Comparison of ENCODE assay signal across 14 cellular contexts in the genomic region with DNA sequence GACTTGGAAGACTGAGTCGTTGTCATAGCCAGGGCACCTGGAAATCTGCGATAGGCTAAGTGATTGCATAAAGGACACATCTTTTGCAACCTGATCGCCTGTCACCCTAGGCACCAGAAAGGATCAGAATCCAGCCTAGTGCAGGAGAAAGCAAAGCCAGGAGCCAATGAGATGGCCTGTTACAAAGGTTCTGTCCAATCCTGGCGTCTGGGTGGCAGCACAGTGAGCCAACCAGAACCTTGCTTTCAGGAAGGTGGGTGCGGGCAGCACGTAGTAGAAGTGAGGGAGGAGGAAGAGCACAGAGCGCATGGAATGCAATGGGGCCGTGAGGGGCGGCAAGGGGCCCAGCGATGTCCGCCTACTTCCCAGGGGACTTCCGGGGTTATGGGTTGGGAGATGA.
DNase-seq lines count a peak whose midpoint lies in the region; ATAC-seq lines count a peak whose summit lies in the region.
"Had no signal": no experiment of that assay in that cellular context is flagged by ENCODE, and none has a peak within 500 bp of the region (broad histone marks: within the 10 kb centered on the region; RNA-seq: fewer than 3 reads in every experiment).

No MANE protein-coding gene starts in this region.

- intact Hi-C loops in activated CD4-positive, alpha-beta memory T cell treated with anti-CD3 and anti-CD28 coated beads for 36 hours (cut with micrococcal nuclease) = loop anchor here (1.0 kb wide), 1 partner anchor 9 kb away; no protein-coding TSS in a partner anchor

- POLR2A ChIA-PET in activated CD4-positive, alpha-beta memory T cell treated with anti-CD3 and anti-CD28 coated beads for 36 hours (lab: Charles Lee) = interaction anchor here (2.1 kb wide), 1 partner anchor 8 kb away, joined by 4 read pairs; no protein-coding TSS in a partner anchor

- H3K4me3 Mint-ChIP-seq in activated T-cell treated with anti-CD3 and anti-CD28 coated beads, Interleukin-2, amount 50 U/mL, for 24 hours = peak overlapping the region; percentile 5
- peak overlapping the region; percentile 12 for H3K4me3 Mint-ChIP-seq in activated CD4-positive, alpha-beta memory T cell treated with anti-CD3 and anti-CD28 coated beads for 36 hours
- peak overlapping the region; percentile 77 for H3K4me3 Mint-ChIP-seq in natural killer cell treated with Interleukin-12 subunit alpha and Interleukin-12 subunit beta and Interleukin-15 and Interleukin-18, amount 100 ng/mL, for 72 hours

- CTCF ChIA-PET in activated CD4-positive, alpha-beta memory T cell treated with anti-CD3 and anti-CD28 coated beads for 36 hours (lab: Charles Lee) = interaction anchor here (0.9 kb wide), 1 partner anchor 63 kb away, joined by 3 read pairs; no protein-coding TSS in a partner anchor

- peaks cover 13% of the 10 kb centered on the region for H3K27me3 Mint-ChIP-seq in activated T-cell treated with anti-CD3 and anti-CD28 coated beads, Interleukin-2, amount 50 U/mL, for 24 hours
- peaks cover 14% of the 10 kb centered on the region for H3K27me3 Mint-ChIP-seq in activated CD4-positive, alpha-beta memory T cell treated with anti-CD3 and anti-CD28 coated beads for 36 hours
- H3K27me3 Mint-ChIP-seq in natural killer cell treated with Interleukin-12 subunit alpha and Interleukin-12 subunit beta and Interleukin-15 and Interleukin-18, amount 100 ng/mL, for 72 hours = peaks cover 0 to 16% of the 10 kb centered on the region in 2 donors

- ATAC-seq in HG03521 (IDR thresholded peaks at IDR 0.05; ENCODE audit: unreplicated experiment) = peak; percentile 57
- peak in 1 of 2 donors; percentile 85 for ATAC-seq in natural killer cell treated with Interleukin-12 subunit alpha and Interleukin-12 subunit beta and Interleukin-15 and Interleukin-18, amount 100 ng/mL, for 72 hours

- H3K27ac Mint-ChIP-seq in activated T-cell treated with anti-CD3 and anti-CD28 coated beads, Interleukin-2, amount 50 U/mL, for 24 hours = peak overlapping the region; percentile 32
- H3K27ac Mint-ChIP-seq in activated CD4-positive, alpha-beta memory T cell treated with anti-CD3 and anti-CD28 coated beads for 36 hours = peak overlapping the region; percentile 50
- H3K27ac Mint-ChIP-seq in natural killer cell treated with Interleukin-12 subunit alpha and Interleukin-12 subunit beta and Interleukin-15 and Interleukin-18, amount 100 ng/mL, for 72 hours = peak overlapping the region in 1 of 2 donors; percentile 90

- no peaks in the 10 kb centered on the region for H3K9me3 Mint-ChIP-seq in activated T-cell treated with anti-CD3 and anti-CD28 coated beads, Interleukin-2, amount 50 U/mL, for 24 hours
- H3K9me3 Mint-ChIP-seq in activated CD4-positive, alpha-beta memory T cell treated with anti-CD3 and anti-CD28 coated beads for 36 hours = no peaks in the 10 kb centered on the region
- H3K9me3 Mint-ChIP-seq in natural killer cell treated with Interleukin-12 subunit alpha and Interleukin-12 subunit beta and Interleukin-15 and Interleukin-18, amount 100 ng/mL, for 72 hours = no peaks in the 10 kb centered on the region

- no peaks in the 10 kb centered on the region for H3K36me3 Mint-ChIP-seq in activated T-cell treated with anti-CD3 and anti-CD28 coated beads, Interleukin-2, amount 50 U/mL, for 24 hours (ENCODE audit: low read depth)
- H3K36me3 Mint-ChIP-seq in activated CD4-positive, alpha-beta memory T cell treated with anti-CD3 and anti-CD28 coated beads for 36 hours = no peaks in the 10 kb centered on the region
- no peaks in the 10 kb centered on the region for H3K36me3 Mint-ChIP-seq in natural killer cell treated with Interleukin-12 subunit alpha and Interleukin-12 subunit beta and Interleukin-15 and Interleukin-18, amount 100 ng/mL, for 72 hours

- peaks cover 8% of the 10 kb centered on the region for H3K4me1 Mint-ChIP-seq in activated T-cell treated with anti-CD3 and anti-CD28 coated beads, Interleukin-2, amount 50 U/mL, for 24 hours (ENCODE audit: low read depth)
- H3K4me1 Mint-ChIP-seq in activated CD4-positive, alpha-beta memory T cell treated with anti-CD3 and anti-CD28 coated beads for 36 hours (ENCODE audit: low read depth) = peaks cover 9% of the 10 kb centered on the region
- peaks cover 3 to 21% of the 10 kb centered on the region in 2 donors for H3K4me1 Mint-ChIP-seq in natural killer cell treated with Interleukin-12 subunit alpha and Interleukin-12 subunit beta and Interleukin-15 and Interleukin-18, amount 100 ng/mL, for 72 hours (ENCODE audit: low read depth in 2 of 2)

- peak; percentile 36 for DNase-seq in activated T-cell treated with anti-CD3 and anti-CD28 coated beads, Interleukin-2, amount 50 U/mL, for 24 hours
- DNase-seq in activated T-cell treated with anti-CD3 and anti-CD28 coated beads, Interleukin-2, amount 50 U/mL, for 1 hour = no peak
- DNase-seq in activated CD4-positive, alpha-beta memory T cell treated with anti-CD3 and anti-CD28 coated beads for 36 hours = peak; percentile 41
- DNase-seq in natural killer cell treated with Interleukin-12 subunit alpha and Interleukin-12 subunit beta and Interleukin-15 and Interleukin-18, amount 100 ng/mL, for 72 hours (ENCODE audit: low spot score) = no peak
- no peak for DNase-seq in HPDE6-E6E7 (ENCODE audit: extremely low spot score)
- no peak for DNase-seq in cerebellar cortex (ENCODE audit: low spot score)
- no peak for DNase-seq in NCI-H526 (lab: John Stamatoyannopoulos, UW)
- DNase-seq: colonic mucosa, DMS153, NCI-H1417 treated with DMSO at 0.1 percent for 48 hours, NCI-H524 treated with DMSO at 0.1 percent for 48 hours, nucleus accumbens, uterus had no signal

Comparison
In these comparisons a context has a peak if more than half of its experiments do, and no peak if none do; other contexts are left out.
1. DNase-seq: peak in activated T-cell treated with anti-CD3 and anti-CD28 coated beads, Interleukin-2, amount 50 U/mL, for 24 hours (single experiment) and activated CD4-positive, alpha-beta memory T cell treated with anti-CD3 and anti-CD28 coated beads for 36 hours (single experiment); none in activated T-cell treated with anti-CD3 and anti-CD28 coated beads, Interleukin-2, amount 50 U/mL, for 1 hour (single experiment), natural killer cell treated with Interleukin-12 subunit alpha and Interleukin-12 subunit beta and Interleukin-15 and Interleukin-18, amount 100 ng/mL, for 72 hours (single experiment), HPDE6-E6E7 (single experiment), cerebellar cortex (single experiment) and NCI-H526 (0 of 2).
2. H3K4me3 Mint-ChIP-seq: peak in every context shown above with its lines; median percentile 77 in natural killer cell treated with Interleukin-12 subunit alpha and Interleukin-12 subunit beta and Interleukin-15 and Interleukin-18, amount 100 ng/mL, for 72 hours; 12 in activated CD4-positive, alpha-beta memory T cell treated with anti-CD3 and anti-CD28 coated beads for 36 hours; 5 in activated T-cell treated with anti-CD3 and anti-CD28 coated beads, Interleukin-2, amount 50 U/mL, for 24 hours.